In the genomic region with DNA sequence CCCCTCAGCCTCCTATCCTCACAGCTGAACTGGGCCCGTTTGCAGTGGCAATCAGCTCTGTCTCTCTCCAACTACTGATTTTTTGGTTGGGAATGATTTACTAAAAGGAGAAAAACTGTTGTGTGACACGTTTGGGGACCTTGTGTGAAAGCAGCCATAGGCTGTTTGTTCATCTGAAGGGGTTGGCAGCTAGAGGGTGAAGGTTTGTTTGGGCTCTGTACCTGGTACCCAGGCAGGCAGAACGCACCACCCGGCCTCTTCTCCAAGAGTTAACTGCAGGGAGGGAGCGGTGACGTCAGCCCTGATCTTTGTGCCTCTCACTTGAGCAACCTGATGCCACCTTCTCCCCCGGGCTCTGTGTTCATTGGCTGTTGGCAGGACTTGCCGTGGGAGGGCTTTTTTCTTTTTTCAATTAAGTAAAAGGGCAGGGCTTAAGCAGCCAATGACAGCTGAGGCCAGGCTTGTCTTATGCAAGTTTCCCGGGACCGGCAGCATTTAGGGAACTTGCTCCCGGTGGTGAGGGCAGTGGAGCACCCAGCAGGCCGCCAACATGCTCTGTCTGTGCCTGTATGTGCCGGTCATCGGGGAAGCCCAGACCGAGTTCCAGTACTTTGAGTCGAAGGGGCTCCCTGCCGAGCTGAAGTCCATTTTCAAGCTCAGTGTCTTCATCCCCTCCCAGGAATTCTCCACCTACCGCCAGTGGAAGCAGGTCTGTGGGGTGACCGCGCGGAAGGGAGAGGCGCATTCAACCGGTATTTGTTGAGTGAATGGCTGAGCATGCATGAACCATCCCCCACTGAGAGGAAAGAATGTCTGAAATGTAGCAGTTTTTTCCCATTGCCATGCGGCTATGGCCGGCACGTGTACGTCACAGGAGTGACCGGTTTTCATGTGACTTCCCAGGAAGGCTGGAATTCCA, we compare ENCODE assay signal across 9 cellular contexts. TPM values are rescaled to one million over a fixed set of nuclear protein-coding genes. Genes with fewer than 3 reads are reported as not detected.
DNase-seq lines count a peak whose midpoint lies in the region; ATAC-seq, FAIRE-seq and TF ChIP-seq lines count a peak whose summit lies in the region.
"Had no signal": no experiment of that assay in that cellular context is flagged by ENCODE, and none has a peak within 500 bp of the region (broad histone marks: within the 10 kb centered on the region; RNA-seq: fewer than 3 reads in every experiment).

No MANE protein-coding gene starts in this region.

- H3K9me3 ChIP-seq in kidney (ENCODE audit: control insufficient read depth in 1 of 2, low read length in 2 of 2): no peaks in the 10 kb centered on the region

- TF ChIP-seq CTCF in choroid plexus epithelial cell (conservative IDR thresholded peaks at IDR 0.05; ENCODE audit: low read depth, low read length) (no peak), kidney (IDR thresholded peaks at IDR 0.05; ENCODE audit: borderline replicate concordance, extremely low read depth, insufficient read depth) (no peak)

- H3K4me1 ChIP-seq in kidney (ENCODE audit: control insufficient read depth in 1 of 2, insufficient read depth in 1 of 2, low read depth in 1 of 2, low read length in 2 of 2): peaks cover 53 to 55% of the 10 kb centered on the region in 2 donors

- peak; percentile 30 for FAIRE-seq in kidney (lab: Jason Lieb, UNC)

- peak overlapping the region; percentile 98 to 99 for H3K27ac ChIP-seq in kidney (ENCODE audit: low read depth in 2 of 2, low read length in 2 of 2)

- ATAC-seq in activated CD4-positive, CD25-positive, alpha-beta regulatory T cell treated with anti-CD3 and anti-CD28 coated beads, Interleukin-2, amount 50 U/mL, for 24 hours: peak; percentile 13 to 39
- no peak for ATAC-seq in GM21786 (IDR thresholded peaks at IDR 0.05; ENCODE audit: unreplicated experiment)
- ATAC-seq in GM18519 (IDR thresholded peaks at IDR 0.05; ENCODE audit: low FRiP score, unreplicated experiment): no peak

- intact Hi-C loops in kidney (cut with DNase I): no loop called here

- DNase-seq in G401 (ENCODE audit: low spot score) (peak; percentile 97), NCI-H2171 (lab: John Stamatoyannopoulos, UW) (peak; percentile 99), choroid plexus epithelial cell (ENCODE audit: low read depth) (peak; percentile 98), kidney (peak; percentile 98), smooth muscle cell of the brain vasculature (ENCODE audit: low read depth, low spot score) (peak; percentile 91)

- H3K9ac ChIP-seq in kidney (ENCODE audit: low read length in 2 of 2): peak overlapping the region; percentile 82 to 99

- H3K36me3 ChIP-seq in kidney (ENCODE audit: control insufficient read depth in 1 of 2, insufficient read depth in 2 of 2, low read length in 2 of 2): peaks cover 9 to 17% of the 10 kb centered on the region in 2 donors

- H3K4me3 ChIP-seq in choroid plexus epithelial cell (ENCODE audit: low read depth, low read length) (peak overlapping the region; percentile 60), kidney (ENCODE audit: low read length in 2 of 2) (peak overlapping the region; percentile 82 to 83)

- in situ Hi-C loops in G401 (cut with HindIII; ENCODE audit: low sequenced_read_pairs): no loop called here

RNA-seq across cellular contexts. Expression of a gene that starts 29.3 kb away (rescaled TPM):
- total RNA-seq in G401 (2014; rRNA removed; shearing (Covaris generic)): 85.7 and 122 TPM in 2 replicates
- total RNA-seq in kidney: 64.1 TPM
- 117 TPM for polyA plus RNA-seq in kidney (ENCODE audit: insufficient read depth, low read depth, low replicate concordance)

RNA-seq across cellular contexts. Expression of a gene that starts 30.2 kb away (rescaled TPM):
- 25.5 and 29.0 TPM in 2 replicates for total RNA-seq in G401 (2014; rRNA removed; shearing (Covaris generic))
- total RNA-seq in kidney: 24.9 TPM
- polyA plus RNA-seq in kidney (ENCODE audit: insufficient read depth, low read depth, low replicate concordance): 20.4 TPM

RNA-seq across cellular contexts. Expression of a gene that starts 31.2 kb away (rescaled TPM):
- total RNA-seq in G401 (2014; rRNA removed; shearing (Covaris generic)): 5.4 and 6.6 TPM in 2 replicates
- total RNA-seq in kidney: 12.3 TPM
- polyA plus RNA-seq in kidney (ENCODE audit: insufficient read depth, low read depth, low replicate concordance): 9.7 TPM

RNA-seq across cellular contexts. Expression of a gene that starts 51.0 kb away (rescaled TPM):
- total RNA-seq in G401 (2014; rRNA removed; shearing (Covaris generic)): 13.5 TPM in 1 of 2 replicates, not detected in the other
- 198 TPM for total RNA-seq in kidney
- polyA plus RNA-seq in kidney (ENCODE audit: insufficient read depth, low read depth, low replicate concordance): 8.2 TPM
- total RNA-seq: activated CD8-positive, alpha-beta memory T cell treated with anti-CD3 and anti-CD28 coated beads for 36 hours had no signal

Comparison
In these comparisons a context has a peak if more than half of its experiments do, and no peak if none do; other contexts are left out.
1. ATAC-seq: peak in activated CD4-positive, CD25-positive, alpha-beta regulatory T cell treated with anti-CD3 and anti-CD28 coated beads, Interleukin-2, amount 50 U/mL, for 24 hours (2 of 2); none in GM21786 (single experiment) and GM18519 (single experiment).
2. Peak in every context shown above with its lines, with median percentiles within 50 percentile points of each other: DNase-seq.